In the genomic region with DNA sequence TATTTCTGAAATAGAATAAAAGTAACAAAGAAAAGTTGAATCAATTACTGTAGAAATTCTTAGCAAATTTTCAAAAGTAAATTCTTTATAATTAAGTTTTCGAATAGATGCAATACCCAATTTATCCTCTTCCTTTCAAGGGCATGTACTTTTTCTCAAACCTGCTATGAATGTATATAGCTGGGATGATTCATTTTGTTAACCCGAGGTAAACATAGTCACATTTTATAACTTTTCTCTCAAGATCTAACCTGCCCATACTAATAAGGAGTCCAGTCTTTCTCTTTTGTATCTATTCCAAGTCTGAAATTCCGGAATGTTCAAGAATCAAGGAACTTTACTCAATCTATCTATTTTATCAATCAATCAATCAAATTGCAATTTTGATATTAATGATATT, we compare ENCODE assay signal across 34 cellular contexts.
"Had no signal": no experiment of that assay in that cellular context is flagged by ENCODE, and none has a peak within 500 bp of the region (broad histone marks: within the 10 kb centered on the region; RNA-seq: fewer than 3 reads in every experiment).

No MANE protein-coding gene starts in this region.

- H3K27ac ChIP-seq: adrenal gland, body of pancreas, brain microvascular endothelial cell, breast epithelium, VCaP had no signal

- DNase-seq: activated B cell treated with CpG ODN at 0.5 μM for 24 hours; activated CD4-positive, alpha-beta memory T cell treated with anti-CD3 and anti-CD28 coated beads for 36 hours; activated CD4-positive, alpha-beta T cell treated with anti-CD3 and anti-CD28 coated beads for 4 hours; activated CD4-positive, alpha-beta T cell treated with anti-CD3 and anti-CD28 coated beads, Interleukin-2, amount 10 ng/mL, durations not matched to agents 24 days and 14 days; activated CD4-positive, alpha-beta T cell treated with anti-CD3 and anti-CD28 coated beads, Interleukin-2, amount 50 U/mL, for 1 hour; activated CD4-positive, alpha-beta T cell treated with anti-CD3 and anti-CD28 coated beads, Interleukin-2, amount 50 U/mL, for 4 hours; activated CD4-positive, CD25-positive, alpha-beta regulatory T cell treated with anti-CD3 and anti-CD28 coated beads, Interleukin-2, amount 50 U/mL, for 72 hours; activated CD8-positive, alpha-beta memory T cell treated with anti-CD3 and anti-CD28 coated beads, Interleukin-2, amount 50 U/mL, for 4 hours; activated CD8-positive, alpha-beta T cell treated with anti-CD3 and anti-CD28 coated beads for 36 hours; activated effector memory CD4-positive, alpha-beta T cell treated with anti-CD3 and anti-CD28 coated beads, Interleukin-2, amount 50 U/mL, for 16 hours; activated gamma-delta T cell treated with Interleukin-2 at 50 U/mL for 16 hours; activated naive CD4-positive, alpha-beta T cell; activated naive CD4-positive, alpha-beta T cell treated with anti-CD3 and anti-CD28 coated beads for 36 hours; activated naive CD4-positive, alpha-beta T cell treated with anti-CD3 and anti-CD28 coated beads, Interleukin-2, amount 50 U/mL, for 16 hours; activated naive CD8-positive, alpha-beta T cell treated with anti-CD3 and anti-CD28 coated beads for 36 hours; activated T-cell treated with anti-CD3 and anti-CD28 coated beads for 4 hours; activated T-cell treated with anti-CD3 and anti-CD28 coated beads, Interleukin-2, amount 50 U/mL, for 1 hour; activated T-cell treated with anti-CD3 and anti-CD28 coated beads, Interleukin-2, amount 50 U/mL, for 4 hours; activated T-cell treated with anti-CD3 and anti-CD28 coated beads, Interleukin-2, amount 50 U/mL, for 72 hours; adrenal gland; amniotic stem cell; aorta; body of pancreas; brain microvascular endothelial cell; central memory CD4-positive, alpha-beta T cell; T-helper 1 cell; T-helper 2 cell; T-helper 9 cell had no signal

- H3K36me3 ChIP-seq: adrenal gland, brain microvascular endothelial cell, breast epithelium had no signal

- H3K4me3 ChIP-seq: adrenal gland, body of pancreas, breast epithelium had no signal

- H3K4me1 ChIP-seq: adrenal gland, body of pancreas, breast epithelium had no signal

- H3K27me3 ChIP-seq: adrenal gland, body of pancreas, brain microvascular endothelial cell, breast epithelium had no signal

- ATAC-seq: activated CD8-positive, alpha-beta T cell treated with anti-CD3 and anti-CD28 coated beads for 36 hours; activated naive CD4-positive, alpha-beta T cell treated with anti-CD3 and anti-CD28 coated beads, Interleukin-2, amount 50 U/mL, for 72 hours; activated T-cell treated with anti-CD3 and anti-CD28 coated beads, Interleukin-2, amount 50 U/mL, for 4 hours; activated T-cell treated with anti-CD3 and anti-CD28 coated beads, Interleukin-2, amount 50 U/mL, for 72 hours; activated T-helper 17 cell treated with anti-CD3 and anti-CD28 coated beads, Interleukin-2, amount 50 U/mL, for 72 hours; body of pancreas had no signal

- H3K9me3 ChIP-seq: adrenal gland, body of pancreas, breast epithelium had no signal

- FAIRE-seq: astrocyte, TTC549 had no signal
